Comparison of ENCODE assay signal across 10 cellular contexts in the genomic region with DNA sequence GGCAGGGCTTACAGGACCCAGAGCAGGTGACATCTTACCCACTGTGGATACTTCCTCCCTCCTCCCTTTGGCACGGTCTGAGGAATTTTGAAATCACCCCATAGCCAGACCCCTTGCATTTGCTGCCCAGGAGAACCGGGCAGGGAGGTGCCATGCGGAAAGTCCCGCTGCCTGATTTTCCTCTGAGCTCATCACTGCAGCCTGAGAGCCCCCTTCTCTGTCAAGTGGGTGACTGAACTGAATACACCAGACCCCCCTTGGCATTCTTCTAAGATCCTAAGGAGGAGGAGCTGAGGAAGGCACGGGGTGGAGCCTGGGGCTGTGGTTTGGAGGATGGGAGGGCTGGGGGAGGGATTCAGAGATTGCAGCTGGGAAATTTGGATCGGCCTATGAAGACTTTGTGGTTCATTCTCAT.
DNase-seq lines count a peak whose midpoint lies in the region; ATAC-seq and TF ChIP-seq lines count a peak whose summit lies in the region.
"Had no signal": no experiment of that assay in that cellular context is flagged by ENCODE, and none has a peak within 500 bp of the region (broad histone marks: within the 10 kb centered on the region; RNA-seq: fewer than 3 reads in every experiment).

No MANE protein-coding gene starts in this region.

- intact Hi-C loops in IMR-90 (cut with micrococcal nuclease) (no loop called here), colonic mucosa (cut with DNase I) (no loop called here)
- intact Hi-C loops in activated CD4-positive, alpha-beta memory T cell treated with anti-CD3 and anti-CD28 coated beads for 36 hours (cut with micrococcal nuclease): no loop called here

- H2BK15ac ChIP-seq in IMR-90 (ENCODE audit: low read depth, low read length): no peak overlapping the region
- H2BK15ac ChIP-seq in mesendoderm (replicated peaks; ENCODE audit: low read depth): no peak overlapping the region

- H3K27me3 Mint-ChIP-seq in activated CD4-positive, alpha-beta memory T cell treated with anti-CD3 and anti-CD28 coated beads for 36 hours: peaks cover 7% of the 10 kb centered on the region

- H3K9ac ChIP-seq in IMR-90 (ENCODE audit: low read depth, low read length) (no peak overlapping the region), colonic mucosa (ENCODE audit: low read depth in 2 of 2, low read length in 2 of 2) (no peak overlapping the region), mesendoderm (ENCODE audit: low read length) (no peak overlapping the region), Karpas-422 (ENCODE audit: low read length) (no peak overlapping the region)

- H4K91ac ChIP-seq in IMR-90 (ENCODE audit: insufficient read depth, low read depth, low read length): no peak overlapping the region

- H3K79me2 ChIP-seq in mesendoderm (ENCODE audit: control insufficient read depth, insufficient read depth, low read length) (peaks cover 7% of the 10 kb centered on the region), Karpas-422 (ENCODE audit: low read length) (no peaks in the 10 kb centered on the region)

- peak overlapping the region; percentile 12; the same call in 1 of the 2 replicates for H3K14ac ChIP-seq in IMR-90 (replicated peaks; ENCODE audit: low read depth, low read length)

- peaks cover 35% of the 10 kb centered on the region for H3K9me1 ChIP-seq in IMR-90 (ENCODE audit: insufficient read depth, low read length)

- H3K18ac ChIP-seq in IMR-90 (ENCODE audit: low read depth, low read length) (peak overlapping the region; percentile 5; the same call in 1 of the 2 replicates), mesendoderm (ENCODE audit: low read length) (no peak overlapping the region)

- H3K4me3 Mint-ChIP-seq in activated CD4-positive, alpha-beta memory T cell treated with anti-CD3 and anti-CD28 coated beads for 36 hours: no peak overlapping the region

- no peak overlapping the region for H3K27ac Mint-ChIP-seq in activated CD4-positive, alpha-beta memory T cell treated with anti-CD3 and anti-CD28 coated beads for 36 hours

- H2AK9ac ChIP-seq in IMR-90 (replicated peaks; ENCODE audit: low read depth, low read length, poor library complexity): peak overlapping the region; percentile 18

- H3K23ac ChIP-seq in IMR-90 (ENCODE audit: low read depth, low read length) (no peak overlapping the region), mesendoderm (ENCODE audit: low read length) (no peak overlapping the region)

- H3K27ac ChIP-seq in IMR-90 (ENCODE audit: insufficient read depth, low read length) (0 out of 2 replicates have a peak overlapping the region, but pooled peaks have one; percentile 2), colonic mucosa (peak overlapping the region; percentile 25), mesendoderm (ENCODE audit: low read depth, low read length) (no peak overlapping the region), Karpas-422 (ENCODE audit: low read length) (no peak overlapping the region)

- no peaks in the 10 kb centered on the region for H3K36me3 Mint-ChIP-seq in activated CD4-positive, alpha-beta memory T cell treated with anti-CD3 and anti-CD28 coated beads for 36 hours

- H3K9me3 ChIP-seq in IMR-90 (ENCODE audit: control insufficient read depth, insufficient read depth, low read length) (no peaks in the 10 kb centered on the region), colonic mucosa (no peaks in the 10 kb centered on the region), Karpas-422 (ENCODE audit: low read length) (no peaks in the 10 kb centered on the region)

- H2AK5ac ChIP-seq in IMR-90 (ENCODE audit: low read depth, low read length) (peak overlapping the region; percentile 52), mesendoderm (ENCODE audit: low read length) (no peak overlapping the region)

- peaks cover 38% of the 10 kb centered on the region for H3K4me1 ChIP-seq in IMR-90 (ENCODE audit: control insufficient read depth, insufficient read depth, low read length)
- peaks cover 11% of the 10 kb centered on the region for H3K4me1 ChIP-seq in colonic mucosa
- H3K4me1 ChIP-seq in mesendoderm (ENCODE audit: control insufficient read depth, low read depth, low read length): peaks cover 9% of the 10 kb centered on the region
- no peaks in the 10 kb centered on the region for H3K4me1 ChIP-seq in Karpas-422 (ENCODE audit: low read length)

- H3K9me2 ChIP-seq in Karpas-422 (replicated peaks; ENCODE audit: insufficient read depth, low read length): no peaks in the 10 kb centered on the region

- H4K8ac ChIP-seq in IMR-90 (ENCODE audit: low read depth in 2 of 2, low read length in 2 of 2): peak overlapping the region; percentile 62 to 73; a peak in 3 of 4 replicates
- no peak overlapping the region for H4K8ac ChIP-seq in mesendoderm (ENCODE audit: low read depth, low read length)

- ATAC-seq in IMR-90 (ENCODE audit: low read depth) (peak; percentile 55), GM18511 (IDR thresholded peaks at IDR 0.05; ENCODE audit: unreplicated experiment) (no peak)

- no peaks in the 10 kb centered on the region for H3K9me3 Mint-ChIP-seq in activated CD4-positive, alpha-beta memory T cell treated with anti-CD3 and anti-CD28 coated beads for 36 hours

- TF ChIP-seq POLR2A in IMR-90 (IDR thresholded peaks at IDR 0.05; ENCODE audit: low read depth, low read length): no peak

- peaks cover 28% of the 10 kb centered on the region for H4K20me1 ChIP-seq in IMR-90 (ENCODE audit: insufficient read depth, low read length)
- no peaks in the 10 kb centered on the region for H4K20me1 ChIP-seq in Karpas-422 (ENCODE audit: insufficient read depth, low read depth, low read length)

- no peak for TF ChIP-seq RAD21 in IMR-90 (IDR thresholded peaks at IDR 0.05; ENCODE audit: low read length)

- no peak overlapping the region; the same call in 1 of the 2 replicates for H3K4me2 ChIP-seq in IMR-90 (ENCODE audit: low read depth, low read length)
- H3K4me2 ChIP-seq in mesendoderm (ENCODE audit: low read length): no peak overlapping the region
- no peak overlapping the region for H3K4me2 ChIP-seq in Karpas-422 (ENCODE audit: low read depth, low read length, poor library complexity, severe bottlenecking)

- H3K4me3 ChIP-seq in IMR-90 (ENCODE audit: insufficient read depth, low read depth, low read length): no peak overlapping the region
- no peak overlapping the region for H3K4me3 ChIP-seq in colonic mucosa
- H3K4me3 ChIP-seq in mesendoderm (ENCODE audit: low read length): no peak overlapping the region
- no peak overlapping the region for H3K4me3 ChIP-seq in Karpas-422 (ENCODE audit: low read length)

- POLR2A ChIA-PET in IMR-90 (lab: Charles Lee; ENCODE audit: unreplicated experiment): no interaction called here
- POLR2A ChIA-PET in activated CD4-positive, alpha-beta memory T cell treated with anti-CD3 and anti-CD28 coated beads for 36 hours (lab: Charles Lee): interaction anchor here (1.4 kb wide), 1 partner anchor 16 kb away, joined by 4 read pairs; no protein-coding TSS in a partner anchor

- H4K5ac ChIP-seq in IMR-90 (ENCODE audit: low read depth, low read length) (no peak overlapping the region; the same call in 1 of the 2 replicates), mesendoderm (ENCODE audit: low read length) (no peak overlapping the region)

- WGBS in IMR-90 (ENCODE audit: extremely low coverage in 2 of 2, insufficient read length in 1 of 2), 2 experiments: no CpG with 5 or more reads among the region's 6 CpGs
- WGBS in mesendoderm (ENCODE audit: extremely low coverage, insufficient coverage, low lambda C conversion rate): no CpG with 5 or more reads among the region's 6 CpGs

- dilution Hi-C loops in IMR-90 (cut with HindIII; ENCODE audit: low sequenced_read_pairs, unreplicated experiment): no loop called here

- in situ Hi-C loops in ACHN (cut with HindIII; ENCODE audit: low pct_ligation_motif_present, low pct_unique_long_range_greater_than_20kb, low sequenced_read_pairs) (no loop called here), IMR-90 (cut with MboI; ENCODE audit: low sequenced_read_pairs) (no loop called here), G401 (cut with HindIII; ENCODE audit: low sequenced_read_pairs) (no loop called here)

- CTCF ChIA-PET in IMR-90 (lab: Yijun Ruan, JAX): interaction anchor here (0.6 to 0.8 kb wide), 2 partner anchors 278 to 1210 kb away, joined by 3 to 8 read pairs; no protein-coding TSS in a partner anchor
- CTCF ChIA-PET in activated CD4-positive, alpha-beta memory T cell treated with anti-CD3 and anti-CD28 coated beads for 36 hours (lab: Charles Lee): no interaction called here

- TF ChIP-seq CTCF in IMR-90 (conservative IDR thresholded peaks at IDR 0.05; ENCODE audit: low read depth, low read length): no peak
- TF ChIP-seq CTCF in colonic mucosa (IDR thresholded peaks at IDR 0.05): no peak

- H3K36me3 ChIP-seq in IMR-90 (ENCODE audit: control insufficient read depth, insufficient read depth, low read length): peaks cover 5% of the 10 kb centered on the region; the same call in 1 of the 2 replicates
- no peaks in the 10 kb centered on the region for H3K36me3 ChIP-seq in colonic mucosa
- no peaks in the 10 kb centered on the region for H3K36me3 ChIP-seq in mesendoderm (ENCODE audit: control insufficient read depth, insufficient read depth, low read length)
- H3K36me3 ChIP-seq in Karpas-422 (ENCODE audit: insufficient read depth, low read length): no peaks in the 10 kb centered on the region

- H2AFZ ChIP-seq in IMR-90 (replicated peaks; ENCODE audit: low read length, poor library complexity) (peak overlapping the region; percentile 46), Karpas-422 (ENCODE audit: low read length) (no peak overlapping the region)

- H3K4ac ChIP-seq in IMR-90 (ENCODE audit: low read depth, low read length): peak overlapping the region; percentile 75
- H3K4ac ChIP-seq in mesendoderm (ENCODE audit: low read depth, low read length): no peak overlapping the region

- no peaks in the 10 kb centered on the region for H3K27me3 ChIP-seq in IMR-90 (ENCODE audit: control insufficient read depth, insufficient read depth, low read length)
- H3K27me3 ChIP-seq in colonic mucosa: no peaks in the 10 kb centered on the region
- no peaks in the 10 kb centered on the region for H3K27me3 ChIP-seq in mesendoderm (ENCODE audit: insufficient read depth, low read length, poor library complexity)
- H3K27me3 ChIP-seq in Karpas-422 (ENCODE audit: low read length): no peaks in the 10 kb centered on the region

- H3K79me1 ChIP-seq in IMR-90 (ENCODE audit: low read depth in 1 of 2, low read length in 2 of 2) (peaks cover 3 to 84% of the 10 kb centered on the region in 2 experiments; a peak in 3 of 4 replicates), mesendoderm (ENCODE audit: low read length) (peaks cover 7% of the 10 kb centered on the region)

- DNase-seq in ACHN: peak; percentile 92
- DNase-seq in IMR-90: peak; percentile 75
- DNase-seq in colonic mucosa: no peak
- peak; percentile 69 for DNase-seq in mesendoderm
- DNase-seq in G401 (ENCODE audit: low spot score): no peak
- DNase-seq in activated CD4-positive, alpha-beta memory T cell treated with anti-CD3 and anti-CD28 coated beads for 36 hours: no peak
- no peak for DNase-seq in Karpas-422
- DNase-seq: stimulated activated CD4-positive, alpha-beta T cell treated with anti-CD3 and anti-CD28 coated beads, Interleukin-4, amount 100 ng/mL, for 24 hours; T-helper 1 cell had no signal

- H3K4me1 Mint-ChIP-seq in activated CD4-positive, alpha-beta memory T cell treated with anti-CD3 and anti-CD28 coated beads for 36 hours (ENCODE audit: low read depth): peaks cover 17% of the 10 kb centered on the region

- H3K56ac ChIP-seq in IMR-90 (ENCODE audit: extremely low read depth, insufficient read depth, low read length) (no peak overlapping the region), mesendoderm (ENCODE audit: low read length) (no peak overlapping the region)

- H2BK120ac ChIP-seq in IMR-90 (ENCODE audit: low read depth, low read length) (peak overlapping the region; percentile 31), mesendoderm (ENCODE audit: low read depth, low read length) (no peak overlapping the region)

- no TSS peak for BruUV-seq in IMR-90 (replicated peaks; lab: Mats Ljungman, UMichigan)

- H2BK5ac ChIP-seq in IMR-90 (ENCODE audit: low read depth, low read length, poor library complexity, severe bottlenecking) (peak overlapping the region; percentile 12), mesendoderm (ENCODE audit: low read length) (no peak overlapping the region)

- no peak overlapping the region for H2BK20ac ChIP-seq in IMR-90 (ENCODE audit: low read depth, low read length)

Comparison
In these comparisons a context has a peak if more than half of its experiments do, and no peak if none do; other contexts are left out.
1. DNase-seq: peak in ACHN (single experiment), IMR-90 (single experiment) and mesendoderm (single experiment); none in colonic mucosa (single experiment), G401 (single experiment), activated CD4-positive, alpha-beta memory T cell treated with anti-CD3 and anti-CD28 coated beads for 36 hours (single experiment) and Karpas-422 (single experiment).
2. H3K27ac ChIP-seq: peak in IMR-90 (single experiment) and colonic mucosa (single experiment); none in mesendoderm (single experiment) and Karpas-422 (single experiment).